ENCODE assay signal across 1 cellular context in genomic region chr19:12417273-12417672, GRCh38. TPM values are rescaled to one million over a fixed set of nuclear protein-coding genes. Genes with fewer than 3 reads are reported as not detected.
"Had no signal": no experiment of that assay in that cellular context is flagged by ENCODE, and none has a peak within 500 bp of the region (broad histone marks: within the 10 kb centered on the region; RNA-seq: fewer than 3 reads in every experiment).

No MANE protein-coding gene starts in this region.

RNA-seq across cellular contexts. Expression of gene ZNF799, which starts 16.2 kb away (rescaled TPM):
- total RNA-seq: H7 had no signal

RNA-seq across cellular contexts. Expression of gene ZNF442, which starts 51.8 kb away (rescaled TPM):
- total RNA-seq: H7 had no signal
